In genomic region chr1:217311766-217312165, GRCh38 we compare ENCODE assay signal across 1 cellular context.
TF ChIP-seq lines count a peak whose summit lies in the region.

No MANE protein-coding gene starts in this region.

TF ChIP-seq in WTC11, 78 proteins besides CTCF, POLR2A, EP300 and RAD21 (continued from another document):
- TF ChIP-seq E2F4 (CRISPR knock-in tag; IDR thresholded peaks at IDR 0.05; ENCODE audit: borderline replicate concordance, low read depth) (no peak), ELF4 (CRISPR knock-in tag; IDR thresholded peaks at IDR 0.05; ENCODE audit: low read depth) (no peak), TEAD1 (CRISPR knock-in tag; IDR thresholded peaks at IDR 0.05) (no peak), AFF4 (CRISPR knock-in tag; IDR thresholded peaks at IDR 0.05; ENCODE audit: borderline replicate concordance) (no peak), OVOL2 (CRISPR knock-in tag; IDR thresholded peaks at IDR 0.05; ENCODE audit: borderline replicate concordance) (no peak), TEAD4 (CRISPR knock-in tag; IDR thresholded peaks at IDR 0.05) (no peak), MXD4 (CRISPR knock-in tag; IDR thresholded peaks at IDR 0.05; ENCODE audit: borderline replicate concordance) (no peak), PREB (CRISPR knock-in tag; IDR thresholded peaks at IDR 0.05; ENCODE audit: borderline replicate concordance) (no peak), FOXK1 (CRISPR knock-in tag; IDR thresholded peaks at IDR 0.05) (no peak), ZNF281 (CRISPR knock-in tag; IDR thresholded peaks at IDR 0.05) (no peak), ZNF425 (CRISPR knock-in tag; conservative IDR thresholded peaks at IDR 0.05) (no peak)
